In genomic region chr20:50330504-50331313, GRCh38 we compare ENCODE assay signal across 1 cellular context.
TF ChIP-seq lines count a peak whose summit lies in the region.

No MANE protein-coding gene starts in this region.

TF ChIP-seq in HepG2, 621 proteins besides CTCF, POLR2A, EP300 and RAD21 (continued from another document and continues in another):
- TF ChIP-seq CEBPZ (IDR thresholded peaks at IDR 0.05; ENCODE audit: low read length) (no peak), ZNF569 (CRISPR knock-in tag; IDR thresholded peaks at IDR 0.05; ENCODE audit: borderline replicate concordance) (no peak), ZNF362 (CRISPR knock-in tag; IDR thresholded peaks at IDR 0.05; ENCODE audit: borderline replicate concordance) (no peak), TSC22D2 (CRISPR knock-in tag; IDR thresholded peaks at IDR 0.05; ENCODE audit: borderline replicate concordance) (0 out of 2 replicates have a peak, but pooled peaks have one; percentile 44), MIER2 (CRISPR knock-in tag; IDR thresholded peaks at IDR 0.05) (0 out of 2 replicates have a peak, but pooled peaks have one; percentile 16), MYC (CRISPR knock-in tag; IDR thresholded peaks at IDR 0.05; ENCODE audit: borderline replicate concordance) (peak; percentile 48; the same call in 1 of the 2 replicates), ZNF280D (CRISPR knock-in tag; IDR thresholded peaks at IDR 0.05) (no peak), SOX5 (CRISPR knock-in tag; IDR thresholded peaks at IDR 0.05; ENCODE audit: borderline replicate concordance) (peak; percentile 96), ZNF576 (CRISPR knock-in tag; IDR thresholded peaks at IDR 0.05) (no peak), JUNB (CRISPR knock-in tag; IDR thresholded peaks at IDR 0.05; ENCODE audit: borderline replicate concordance) (no peak), ZNF782 (CRISPR knock-in tag; IDR thresholded peaks at IDR 0.05; ENCODE audit: borderline replicate concordance) (0 out of 2 replicates have a peak, but pooled peaks have one; percentile 46), PRPF4 (IDR thresholded peaks at IDR 0.05; ENCODE audit: low read depth, low read length, poor library complexity, severe bottlenecking) (no peak), ZNF431 (CRISPR knock-in tag; IDR thresholded peaks at IDR 0.05; ENCODE audit: borderline replicate concordance, low read depth) (0 out of 2 replicates have a peak, but pooled peaks have one; percentile 19), CENPBD1 (CRISPR knock-in tag; IDR thresholded peaks at IDR 0.05; ENCODE audit: borderline replicate concordance, low read depth) (no peak), ZBTB7B (CRISPR knock-in tag; IDR thresholded peaks at IDR 0.05) (peak; percentile 90; the same call in 1 of the 2 replicates), ZMAT3 (CRISPR knock-in tag; conservative IDR thresholded peaks at IDR 0.05) (0 out of 2 replicates have a peak, but pooled peaks have one; percentile 43), PRDM10 (CRISPR knock-in tag; IDR thresholded peaks at IDR 0.05; ENCODE audit: low read depth) (peak; percentile 39; the same call in 1 of the 2 replicates), ZBTB21 (CRISPR knock-in tag; IDR thresholded peaks at IDR 0.05) (peak; percentile 35; the same call in 1 of the 2 replicates), HNF1A (IDR thresholded peaks at IDR 0.05; ENCODE audit: low read depth) (no peak), HNF1A (CRISPR knock-in tag; IDR thresholded peaks at IDR 0.05; ENCODE audit: borderline replicate concordance) (0 out of 2 replicates have a peak, but pooled peaks have one; percentile 24), IRF9 (CRISPR knock-in tag; IDR thresholded peaks at IDR 0.05; ENCODE audit: borderline replicate concordance) (0 out of 2 replicates have a peak, but pooled peaks have one; percentile 20), FOXP4 (CRISPR knock-in tag; IDR thresholded peaks at IDR 0.05) (0 out of 2 replicates have a peak, but pooled peaks have one; percentile 14), SAFB2 (CRISPR knock-in tag; IDR thresholded peaks at IDR 0.05; ENCODE audit: borderline replicate concordance, low read depth) (peak; percentile 61; the same call in 1 of the 2 replicates), ZNF709 (CRISPR knock-in tag; IDR thresholded peaks at IDR 0.05) (no peak), HINFP (CRISPR knock-in tag; IDR thresholded peaks at IDR 0.05; ENCODE audit: low read depth) (peak; percentile 30; the same call in 1 of the 2 replicates), ZNF292 (CRISPR knock-in tag; IDR thresholded peaks at IDR 0.05; ENCODE audit: borderline replicate concordance, low read depth) (peak; percentile 86; the same call in 1 of the 2 replicates), GATAD2A (CRISPR knock-in tag; IDR thresholded peaks at IDR 0.05) (peak; percentile 80), ZNF451 (CRISPR knock-in tag; IDR thresholded peaks at IDR 0.05) (peak; percentile 50; the same call in 1 of the 2 replicates), ZNF792 (CRISPR knock-in tag; IDR thresholded peaks at IDR 0.05) (peak; percentile 71; the same call in 1 of the 2 replicates), SIX4 (CRISPR knock-in tag; IDR thresholded peaks at IDR 0.05) (no peak; the same call in 1 of the 2 replicates), HNF4G (IDR thresholded peaks at IDR 0.05; ENCODE audit: borderline replicate concordance, low read depth, low read length) (peak; percentile 40; the same call in 1 of the 2 replicates), HNF4G (CRISPR knock-in tag; IDR thresholded peaks at IDR 0.05; ENCODE audit: borderline replicate concordance, low read depth) (no peak; the same call in 1 of the 2 replicates), ZNF230 (CRISPR knock-in tag; IDR thresholded peaks at IDR 0.05) (0 out of 2 replicates have a peak, but pooled peaks have one; percentile 58)
